ENCODE assay signal across 22 cellular contexts in the genomic region with DNA sequence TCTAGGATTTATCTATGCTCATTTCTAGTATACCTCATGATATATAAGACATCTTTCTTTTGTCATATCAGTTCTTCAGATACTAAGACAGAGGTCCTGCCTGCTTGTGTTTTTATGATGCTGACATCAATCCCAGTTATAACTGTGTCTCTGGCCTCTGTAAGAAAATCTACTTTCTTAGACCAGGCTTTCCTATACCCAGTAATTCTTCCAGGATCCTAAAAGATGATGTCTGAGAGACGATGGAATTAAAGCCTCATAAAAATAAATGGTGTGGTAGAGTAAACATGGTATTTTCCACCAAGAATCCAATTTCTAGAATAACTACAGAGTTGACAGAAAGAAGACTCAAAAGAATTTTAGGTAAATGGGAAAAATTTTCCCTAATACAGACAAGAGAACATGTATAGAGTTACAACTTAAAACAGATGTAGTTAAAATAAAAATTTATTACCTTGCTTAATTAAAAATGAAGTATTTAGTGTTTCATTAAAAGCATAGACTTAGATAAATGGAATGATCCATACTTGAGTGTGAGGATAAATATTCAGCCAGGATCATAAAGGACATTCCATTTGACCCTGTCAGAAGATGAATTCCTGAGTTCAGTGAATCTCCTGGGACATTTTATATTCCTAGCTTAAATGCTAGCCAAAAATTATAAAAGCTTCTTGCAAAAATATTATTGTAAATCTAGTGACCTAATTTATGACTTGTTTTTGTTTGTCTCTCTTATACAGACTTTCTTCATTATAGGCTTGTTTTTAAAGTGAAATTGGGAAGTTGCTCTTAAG.
DNase-seq lines count a peak whose midpoint lies in the region; TF ChIP-seq lines count a peak whose summit lies in the region.
"Had no signal": no experiment of that assay in that cellular context is flagged by ENCODE, and none has a peak within 500 bp of the region (broad histone marks: within the 10 kb centered on the region; RNA-seq: fewer than 3 reads in every experiment).

No MANE protein-coding gene starts in this region.

- H3K4me2 ChIP-seq in skeletal muscle satellite cell (ENCODE audit: low read length), result peak overlapping the region; percentile 11
- H3K4me2 ChIP-seq: neural progenitor cell, smooth muscle cell had no signal

- DNase-seq in GM04503 (ENCODE audit: low read depth), result peak; percentile 44
- peak; percentile 51 for DNase-seq in adipocyte (ENCODE audit: low read depth)
- DNase-seq in fibroblast of villous mesenchyme (ENCODE audit: low read depth), result peak; percentile 55
- DNase-seq in middle frontal gyrus (ENCODE audit: extremely low spot score, low spot score), result no peak
- no peak for DNase-seq in activated naive CD4-positive, alpha-beta T cell treated with Interleukin-2 at 50 U/mL for 16 hours
- no peak for DNase-seq in 8988T
- DNase-seq: activated gamma-delta T cell; body of pancreas; colonic mucosa; effector memory CD8-positive, alpha-beta T cell; head of caudate nucleus; KBM-7; mammary epithelial cell; MM.1S; NCI-H146; NCI-H524; NK-92 treated with Interleukin-12 subunit alpha and Interleukin-12 subunit beta, amount 100 ng/mL, for 24 hours; substantia nigra had no signal

- H3K9ac ChIP-seq in adipocyte (ENCODE audit: low read length) (peak overlapping the region; percentile 32), skeletal muscle satellite cell (ENCODE audit: low read depth, low read length) (peak overlapping the region; percentile 25)
- H3K9ac ChIP-seq: neural progenitor cell had no signal

- H3K27me3 ChIP-seq in adipocyte (replicated peaks; ENCODE audit: control insufficient read depth, insufficient read depth, low read length), result no peaks in the 10 kb centered on the region
- no peaks in the 10 kb centered on the region for H3K27me3 ChIP-seq in skeletal muscle satellite cell (ENCODE audit: control insufficient read depth, insufficient read depth, low read length)
- H3K27me3 ChIP-seq: body of pancreas, colonic mucosa, neural progenitor cell, SJSA1 had no signal

- H3K9me3 ChIP-seq in adipocyte (ENCODE audit: control insufficient read depth, low read length), result no peaks in the 10 kb centered on the region
- H3K9me3 ChIP-seq in skeletal muscle satellite cell (replicated peaks; ENCODE audit: low read length), result no peaks in the 10 kb centered on the region
- H3K9me3 ChIP-seq: body of pancreas, colonic mucosa, SJSA1 had no signal

- H3K36me3 ChIP-seq in adipocyte (ENCODE audit: control insufficient read depth, insufficient read depth, low read length, severe bottlenecking), result peaks cover 36% of the 10 kb centered on the region
- peaks cover 55% of the 10 kb centered on the region for H3K36me3 ChIP-seq in skeletal muscle satellite cell (ENCODE audit: insufficient read depth, low read length)

- H3K4me1 ChIP-seq in adipocyte (ENCODE audit: control insufficient read depth, insufficient read depth, low read length), result peaks cover 29% of the 10 kb centered on the region
- H3K4me1 ChIP-seq in skeletal muscle satellite cell (ENCODE audit: control insufficient read depth, insufficient read depth, low read length), result peaks cover 25% of the 10 kb centered on the region
- H3K4me1 ChIP-seq: body of pancreas, colonic mucosa, neural progenitor cell had no signal

- TF ChIP-seq CTCF in fibroblast of villous mesenchyme (IDR thresholded peaks at IDR 0.05; ENCODE audit: insufficient read depth, low read depth, low read length), result no peak

- H3K4me3 ChIP-seq in adipocyte (ENCODE audit: low read length) (peak overlapping the region; percentile 14), fibroblast of villous mesenchyme (ENCODE audit: low read depth, low read length) (no peak overlapping the region), skeletal muscle satellite cell (ENCODE audit: low read length) (no peak overlapping the region)
- H3K4me3 ChIP-seq: body of pancreas, colonic mucosa, neural progenitor cell, SJSA1, smooth muscle cell had no signal

Comparison
In these comparisons a context has a peak if more than half of its experiments do, and no peak if none do; other contexts are left out.
1. DNase-seq: peak in GM04503 (single experiment), adipocyte (single experiment) and fibroblast of villous mesenchyme (single experiment); none in middle frontal gyrus (single experiment), activated naive CD4-positive, alpha-beta T cell treated with Interleukin-2 at 50 U/mL for 16 hours (single experiment) and 8988T (single experiment).